Comparison of ENCODE assay signal across 29 cellular contexts in genomic region chr1:154808261-154808908, GRCh38.
A peak's percentile ranks its signal among the peaks of the same experiment; 100 is the strongest.
DNase-seq lines count a peak whose midpoint lies in the region; ATAC-seq and TF ChIP-seq lines count a peak whose summit lies in the region.
"Had no signal": no experiment of that assay in that cellular context is flagged by ENCODE, and none has a peak within 500 bp of the region (broad histone marks: within the 10 kb centered on the region; RNA-seq: fewer than 3 reads in every experiment).

No MANE protein-coding gene starts in this region.

- H3K27me3 ChIP-seq in Caco-2 (replicated peaks; ENCODE audit: control insufficient read depth, insufficient read depth, low read length) (no peaks in the 10 kb centered on the region; the same call in 1 of the 2 replicates), neural cell (ENCODE audit: insufficient read depth, low read depth, low read length) (no peaks in the 10 kb centered on the region)
- H3K27me3 ChIP-seq: adrenal gland, testis had no signal

- H3K9me2 ChIP-seq in neural cell (ENCODE audit: insufficient read depth, low read length), result no peaks in the 10 kb centered on the region

- no peak overlapping the region for H3K4me2 ChIP-seq in neural cell (ENCODE audit: low read length)

- H3K4me1 ChIP-seq in Caco-2, result peaks cover 8% of the 10 kb centered on the region
- H3K4me1 ChIP-seq: adrenal gland had no signal

- no peak overlapping the region for H2AFZ ChIP-seq in neural cell (ENCODE audit: low read depth, low read length)

- peak overlapping the region; percentile 5 for H3K4me3 Mint-ChIP-seq in Caco-2 (ENCODE audit: unreplicated experiment)
- no peak overlapping the region for H3K4me3 Mint-ChIP-seq in natural killer cell treated with Interleukin-12 subunit alpha and Interleukin-12 subunit beta and Interleukin-15 and Interleukin-18, amount 100 ng/mL, for 72 hours
- H3K4me3 Mint-ChIP-seq: activated CD8-positive, alpha-beta T cell treated with anti-CD3 and anti-CD28 coated beads, Interleukin-2, amount 10 ng/mL, durations not matched to agents 7 days and 5 days; CD4-positive, CD25-positive, alpha-beta regulatory T cell; dendritic cell treated with granulocyte-macrophage colony-stimulating factor and Interleukin-4, amounts not matched to agents 40 ng/mL and 50 ng/mL, for 4 days; mesothelial cell of epicardium had no signal

- CTCF ChIA-PET in Caco-2 (lab: Charles Lee), result no interaction called here

- TF ChIP-seq RAD21 in neural cell (conservative IDR thresholded peaks at IDR 0.05), result no peak

- peak overlapping the region; percentile 70 for H3K27ac ChIP-seq in neural cell (ENCODE audit: low read length)
- H3K27ac ChIP-seq: adrenal gland, skin epidermis, testis had no signal

- no peak for TF ChIP-seq EP300 in neural cell (conservative IDR thresholded peaks at IDR 0.05; ENCODE audit: poor library complexity, severe bottlenecking)

- POLR2A ChIA-PET in Caco-2 (lab: Charles Lee), result no interaction called here

- TF ChIP-seq CTCF in Caco-2 (IDR thresholded peaks at IDR 0.05; ENCODE audit: insufficient read depth in 1 of 2, low read depth in 1 of 2, low read length in 1 of 2, severe bottlenecking in 1 of 2, unreplicated experiment in 1 of 2) (no peak), neural cell (IDR thresholded peaks at IDR 0.05; ENCODE audit: poor library complexity, severe bottlenecking) (no peak)

- H3K4me3 ChIP-seq in Caco-2 (ENCODE audit: low read depth, low read length) (no peak overlapping the region), neural cell (ENCODE audit: low read length) (no peak overlapping the region)
- H3K4me3 ChIP-seq: adrenal gland, skin epidermis, testis had no signal

- peaks cover 8% of the 10 kb centered on the region for H3K4me1 Mint-ChIP-seq in Caco-2 (ENCODE audit: low read depth, unreplicated experiment)
- peaks cover 3 to 9% of the 10 kb centered on the region in 2 donors for H3K4me1 Mint-ChIP-seq in natural killer cell treated with Interleukin-12 subunit alpha and Interleukin-12 subunit beta and Interleukin-15 and Interleukin-18, amount 100 ng/mL, for 72 hours (ENCODE audit: low read depth in 2 of 2)

- peaks cover 39% of the 10 kb centered on the region for H3K27me3 Mint-ChIP-seq in Caco-2 (ENCODE audit: insufficient read depth, unreplicated experiment)
- H3K27me3 Mint-ChIP-seq in natural killer cell treated with Interleukin-12 subunit alpha and Interleukin-12 subunit beta and Interleukin-15 and Interleukin-18, amount 100 ng/mL, for 72 hours, result peaks cover 43 to 52% of the 10 kb centered on the region in 2 donors

- no peaks in the 10 kb centered on the region for H3K9me3 Mint-ChIP-seq in Caco-2 (ENCODE audit: unreplicated experiment)
- no peaks in the 10 kb centered on the region for H3K9me3 Mint-ChIP-seq in natural killer cell treated with Interleukin-12 subunit alpha and Interleukin-12 subunit beta and Interleukin-15 and Interleukin-18, amount 100 ng/mL, for 72 hours
- H3K9me3 Mint-ChIP-seq: CD4-positive, CD25-positive, alpha-beta regulatory T cell; dendritic cell treated with granulocyte-macrophage colony-stimulating factor and Interleukin-4, amounts not matched to agents 40 ng/mL and 50 ng/mL, for 4 days; mesothelial cell of epicardium; nephron had no signal

- H3K9me3 ChIP-seq in Caco-2 (no peaks in the 10 kb centered on the region), neural cell (ENCODE audit: low read length) (no peaks in the 10 kb centered on the region)
- H3K9me3 ChIP-seq: adrenal gland, testis had no signal

- H3K36me3 ChIP-seq in Caco-2 (ENCODE audit: control insufficient read depth, insufficient read depth, low read length), result no peaks in the 10 kb centered on the region
- H3K36me3 ChIP-seq in neural cell (ENCODE audit: insufficient read depth, low read length), result no peaks in the 10 kb centered on the region
- H3K36me3 ChIP-seq: adrenal gland had no signal

- no peaks in the 10 kb centered on the region for H3K79me2 ChIP-seq in neural cell (replicated peaks; ENCODE audit: insufficient read depth, low read length)

- H3K36me3 Mint-ChIP-seq in Caco-2 (ENCODE audit: insufficient read depth, unreplicated experiment), result no peaks in the 10 kb centered on the region
- no peaks in the 10 kb centered on the region for H3K36me3 Mint-ChIP-seq in natural killer cell treated with Interleukin-12 subunit alpha and Interleukin-12 subunit beta and Interleukin-15 and Interleukin-18, amount 100 ng/mL, for 72 hours
- H3K36me3 Mint-ChIP-seq: CD4-positive, CD25-positive, alpha-beta regulatory T cell; mesothelial cell of epicardium had no signal

- peak overlapping the region; percentile 29 for H3K9ac ChIP-seq in neural cell (ENCODE audit: low read length)

- intact Hi-C loops in Caco-2 (cut with micrococcal nuclease; ENCODE audit: unreplicated experiment) (no loop called here), Right ventricle myocardium superior (cut with DNase I) (no loop called here)

- peak; percentile 26 for ATAC-seq in Right ventricle myocardium superior (ENCODE audit: poor library complexity)
- ATAC-seq in natural killer cell treated with Interleukin-12 subunit alpha and Interleukin-12 subunit beta and Interleukin-15 and Interleukin-18, amount 100 ng/mL, for 72 hours, result no peak
- ATAC-seq in GM21619 (IDR thresholded peaks at IDR 0.05; ENCODE audit: unreplicated experiment), result no peak
- ATAC-seq: activated CD8-positive, alpha-beta T cell treated with anti-CD3 and anti-CD28 coated beads, Interleukin-2, amount 10 ng/mL, durations not matched to agents 7 days and 5 days; HCT116; left lobe of liver had no signal

- no peak for DNase-seq in Caco-2
- peak; percentile 56 for DNase-seq in NCI-H69 (lab: John Stamatoyannopoulos, UW)
- DNase-seq in Right ventricle myocardium superior, result no peak
- no peak for DNase-seq in activated CD4-positive, CD25-positive, alpha-beta regulatory T cell treated with anti-CD3 and anti-CD28 coated beads, Interleukin-2, amount 50 U/mL, for 72 hours
- DNase-seq in natural killer cell treated with Interleukin-12 subunit alpha and Interleukin-12 subunit beta and Interleukin-15 and Interleukin-18, amount 100 ng/mL, for 72 hours (ENCODE audit: low spot score), result no peak
- no peak for DNase-seq in NCI-H82 (lab: John Stamatoyannopoulos, UW)
- DNase-seq: activated CD8-positive, alpha-beta T cell treated with anti-CD3 and anti-CD28 coated beads, Interleukin-2, amount 10 ng/mL, durations not matched to agents 7 days and 5 days; activated gamma-delta T cell treated with Interleukin-2 at 50 U/mL for 16 hours; activated T-cell treated with anti-CD3 and anti-CD28 coated beads, Interleukin-2, amount 50 U/mL, for 1 hour; CD4-positive, CD25-positive, alpha-beta regulatory T cell; DMS 273 treated with DMSO at 0.1 percent for 48 hours; GDM1; KBM-7; NCI-H1694; NCI-H226; NK-92 treated with Interleukin-12 subunit alpha and Interleukin-12 subunit beta, amount 100 ng/mL, for 24 hours; RPMI8226; stimulated activated CD4-positive, alpha-beta T cell treated with anti-CD3 and anti-CD28 coated beads, Interleukin-2, amount 100 ng/mL, for 48 hours; T-helper 9 cell; testis had no signal

- no peaks in the 10 kb centered on the region for H4K20me1 ChIP-seq in neural cell (ENCODE audit: insufficient read depth)

- no peaks in the 10 kb centered on the region for H3F3A ChIP-seq in neural cell (ENCODE audit: insufficient read depth, low read length, poor library complexity, severe bottlenecking)

- no TSS peak for BruUV-seq in Caco-2 (replicated peaks; lab: Mats Ljungman, UMichigan)

- H3K27ac Mint-ChIP-seq in Caco-2 (ENCODE audit: unreplicated experiment), result no peak overlapping the region
- no peak overlapping the region for H3K27ac Mint-ChIP-seq in natural killer cell treated with Interleukin-12 subunit alpha and Interleukin-12 subunit beta and Interleukin-15 and Interleukin-18, amount 100 ng/mL, for 72 hours
- H3K27ac Mint-ChIP-seq: activated CD8-positive, alpha-beta T cell treated with anti-CD3 and anti-CD28 coated beads, Interleukin-2, amount 10 ng/mL, durations not matched to agents 7 days and 5 days; dendritic cell treated with granulocyte-macrophage colony-stimulating factor and Interleukin-4, amounts not matched to agents 40 ng/mL and 50 ng/mL, for 4 days; mesothelial cell of epicardium had no signal

TF ChIP-seq in neural cell, 6 proteins besides CTCF, POLR2A, EP300 and RAD21:
- no peak for TF ChIP-seq SMC3 (conservative IDR thresholded peaks at IDR 0.05; ENCODE audit: poor library complexity)
- TF ChIP-seq, protein P1, sequence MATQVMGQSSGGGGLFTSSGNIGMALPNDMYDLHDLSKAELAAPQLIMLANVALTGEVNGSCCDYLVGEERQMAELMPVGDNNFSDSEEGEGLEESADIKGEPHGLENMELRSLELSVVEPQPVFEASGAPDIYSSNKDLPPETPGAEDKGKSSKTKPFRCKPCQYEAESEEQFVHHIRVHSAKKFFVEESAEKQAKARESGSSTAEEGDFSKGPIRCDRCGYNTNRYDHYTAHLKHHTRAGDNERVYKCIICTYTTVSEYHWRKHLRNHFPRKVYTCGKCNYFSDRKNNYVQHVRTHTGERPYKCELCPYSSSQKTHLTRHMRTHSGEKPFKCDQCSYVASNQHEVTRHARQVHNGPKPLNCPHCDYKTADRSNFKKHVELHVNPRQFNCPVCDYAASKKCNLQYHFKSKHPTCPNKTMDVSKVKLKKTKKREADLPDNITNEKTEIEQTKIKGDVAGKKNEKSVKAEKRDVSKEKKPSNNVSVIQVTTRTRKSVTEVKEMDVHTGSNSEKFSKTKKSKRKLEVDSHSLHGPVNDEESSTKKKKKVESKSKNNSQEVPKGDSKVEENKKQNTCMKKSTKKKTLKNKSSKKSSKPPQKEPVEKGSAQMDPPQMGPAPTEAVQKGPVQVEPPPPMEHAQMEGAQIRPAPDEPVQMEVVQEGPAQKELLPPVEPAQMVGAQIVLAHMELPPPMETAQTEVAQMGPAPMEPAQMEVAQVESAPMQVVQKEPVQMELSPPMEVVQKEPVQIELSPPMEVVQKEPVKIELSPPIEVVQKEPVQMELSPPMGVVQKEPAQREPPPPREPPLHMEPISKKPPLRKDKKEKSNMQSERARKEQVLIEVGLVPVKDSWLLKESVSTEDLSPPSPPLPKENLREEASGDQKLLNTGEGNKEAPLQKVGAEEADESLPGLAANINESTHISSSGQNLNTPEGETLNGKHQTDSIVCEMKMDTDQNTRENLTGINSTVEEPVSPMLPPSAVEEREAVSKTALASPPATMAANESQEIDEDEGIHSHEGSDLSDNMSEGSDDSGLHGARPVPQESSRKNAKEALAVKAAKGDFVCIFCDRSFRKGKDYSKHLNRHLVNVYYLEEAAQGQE (IDR thresholded peaks at IDR 0.05; ENCODE audit: borderline replicate concordance), result no peak
- no peak for TF ChIP-seq POLR2AphosphoS5 (IDR thresholded peaks at IDR 0.05)
- TF ChIP-seq EZH2 (IDR thresholded peaks at IDR 0.05; ENCODE audit: borderline replicate concordance, insufficient read depth, low read length, poor library complexity, severe bottlenecking), result no peak
- TF ChIP-seq MXI1 (conservative IDR thresholded peaks at IDR 0.05; ENCODE audit: poor library complexity, severe bottlenecking), result no peak
- no peak for TF ChIP-seq TAF1 (IDR thresholded peaks at IDR 0.05; ENCODE audit: low read depth)
